24 cellular contexts compared by ENCODE assay signal in the genomic region with DNA sequence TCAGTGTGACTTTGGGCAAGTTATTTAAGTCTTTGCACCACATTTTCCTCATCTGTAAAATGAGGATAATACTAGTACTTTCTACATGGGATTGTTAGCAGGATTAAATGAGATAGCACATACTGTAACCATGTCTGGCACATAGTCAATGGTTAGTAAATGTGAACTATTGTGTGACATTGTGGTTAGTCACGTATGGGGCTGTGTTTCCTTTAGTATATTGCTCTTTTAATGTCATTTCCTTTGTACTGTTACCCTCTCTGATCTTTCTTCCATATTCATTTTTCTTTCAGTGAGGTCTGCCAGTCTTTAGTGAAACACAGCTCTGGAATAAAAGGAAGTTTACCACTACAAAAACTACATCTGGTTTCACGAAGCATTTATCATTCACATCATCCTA. TPM values are rescaled to one million over a fixed set of nuclear protein-coding genes. Genes with fewer than 3 reads are reported as not detected.
DNase-seq lines count a peak whose midpoint lies in the region; ATAC-seq, FAIRE-seq and TF ChIP-seq lines count a peak whose summit lies in the region.
"Had no signal": no experiment of that assay in that cellular context is flagged by ENCODE, and none has a peak within 500 bp of the region (broad histone marks: within the 10 kb centered on the region; RNA-seq: fewer than 3 reads in every experiment).

No MANE protein-coding gene starts in this region.

- no peak for TF ChIP-seq CTCF in adrenal gland (IDR thresholded peaks at IDR 0.05)

- H3K9me3 Mint-ChIP-seq in CD4-positive, alpha-beta memory T cell = peaks cover 0 to 8% (median 0%) of the 10 kb centered on the region in 8 donors
- no peaks in the 10 kb centered on the region for H3K9me3 Mint-ChIP-seq in activated T-helper 17 cell treated with anti-CD3 and anti-CD28 coated beads, Interleukin-2, amount 50 U/mL, for 72 hours
- no peaks in the 10 kb centered on the region for H3K9me3 Mint-ChIP-seq in immature natural killer cell
- H3K9me3 Mint-ChIP-seq: stimulated activated memory B cell treated with anti-CD40 and anti-IgM and Interleukin-4, amounts not matched to agents 10 μg/mL and 1 μg/mL and 100 μg/mL, for 72 hours had no signal

- H3K27me3 ChIP-seq in CD4-positive, alpha-beta memory T cell (ENCODE audit: insufficient read depth, low read length) = no peaks in the 10 kb centered on the region
- H3K27me3 ChIP-seq in small intestine (ENCODE audit: control insufficient read depth in 2 of 2, insufficient read depth in 2 of 2, low read length in 2 of 2) (no peaks in the 10 kb centered on the region), adrenal gland (no peaks in the 10 kb centered on the region)
- H3K27me3 ChIP-seq: brain microvascular endothelial cell, foreskin keratinocyte, ovary, right lobe of liver, tibial artery had no signal

- peaks cover 45 to 49% of the 10 kb centered on the region in 2 donors for H3K36me3 Mint-ChIP-seq in CD4-positive, alpha-beta memory T cell
- peaks cover 81% of the 10 kb centered on the region for H3K36me3 Mint-ChIP-seq in activated T-helper 17 cell treated with anti-CD3 and anti-CD28 coated beads, Interleukin-2, amount 50 U/mL, for 72 hours (ENCODE audit: low read depth)
- H3K36me3 Mint-ChIP-seq in immature natural killer cell = peaks cover 11 to 23% (median 13%) of the 10 kb centered on the region in 3 donors

- intact Hi-C loops in CD4-positive, alpha-beta memory T cell (cut with micrococcal nuclease) = no loop called here
- intact Hi-C loops in adrenal gland (cut with DNase I) = no loop called here

- H3K27ac Mint-ChIP-seq in CD4-positive, alpha-beta memory T cell = peak overlapping the region in 5 of 7 donors; percentile 10 to 78 (median 23)
- H3K27ac Mint-ChIP-seq in activated T-helper 17 cell treated with anti-CD3 and anti-CD28 coated beads, Interleukin-2, amount 50 U/mL, for 72 hours = peak overlapping the region; percentile 43
- H3K27ac Mint-ChIP-seq in immature natural killer cell = peak overlapping the region in 4 of 6 donors; percentile 28 to 85 (median 70)
- H3K27ac Mint-ChIP-seq: stimulated activated memory B cell treated with anti-CD40 and anti-IgM and Interleukin-4, amounts not matched to agents 10 μg/mL and 1 μg/mL and 100 μg/mL, for 72 hours had no signal

- no peak for DNase-seq in CD4-positive, alpha-beta memory T cell
- DNase-seq in H54 (ENCODE audit: insufficient read length, low spot score) (no peak), immature natural killer cell (peak; percentile 5 to 33 (median 22)), small intestine (no peak), adrenal gland (no peak)
- DNase-seq: activated gamma-delta T cell treated with Interleukin-2 at 50 U/mL for 16 hours, brain microvascular endothelial cell, Caco-2, cortex of kidney, foreskin keratinocyte, kidney, mammary epithelial cell, NCI-H1092 treated with DMSO at 0.1 percent for 48 hours, NCI-H2081, NCI-H510A, ovary, right lobe of liver, tibial artery had no signal

- TF ChIP-seq POLR2A in H54 (IDR thresholded peaks at IDR 0.05; ENCODE audit: low read depth, low read length) (no peak), adrenal gland (IDR thresholded peaks at IDR 0.05) (no peak)

- H3K9me3 ChIP-seq in CD4-positive, alpha-beta memory T cell (ENCODE audit: control insufficient read depth in 1 of 2, low read length in 2 of 2) = no peaks in the 10 kb centered on the region
- no peaks in the 10 kb centered on the region for H3K9me3 ChIP-seq in small intestine (ENCODE audit: control insufficient read depth, low read depth)
- no peaks in the 10 kb centered on the region for H3K9me3 ChIP-seq in adrenal gland (replicated peaks in 1 of 3)
- H3K9me3 ChIP-seq: Caco-2, ovary, right lobe of liver, tibial artery had no signal

- WGBS in small intestine, 3 donors = 66 to 88% (median 84%) methylated on average over 2 of the region's 2 CpGs
- 79 to 86% (median 83%) methylated on average over 2 of the region's 2 CpGs for WGBS in adrenal gland, 4 donors

- no peak overlapping the region for H3K27ac ChIP-seq in CD4-positive, alpha-beta memory T cell (ENCODE audit: low read depth, low read length)
- no peak overlapping the region for H3K27ac ChIP-seq in small intestine (ENCODE audit: low read depth in 1 of 2, low read length in 1 of 2)
- no peak overlapping the region for H3K27ac ChIP-seq in adrenal gland
- H3K27ac ChIP-seq: brain microvascular endothelial cell, foreskin keratinocyte, KMS-11, ovary, right lobe of liver, RWPE1, tibial artery had no signal

- peak; percentile 92 for FAIRE-seq in H54 (lab: Jason Lieb, UNC)
- FAIRE-seq in small intestine (lab: Jason Lieb, UNC) = no peak
- FAIRE-seq: kidney, TTC549 had no signal

- peak; percentile 85 for ATAC-seq in activated T-helper 17 cell treated with anti-CD3 and anti-CD28 coated beads, Interleukin-2, amount 50 U/mL, for 72 hours (replicated peaks)
- ATAC-seq in GM21423 (IDR thresholded peaks at IDR 0.05; ENCODE audit: unreplicated experiment) = no peak
- ATAC-seq: right lobe of liver; stimulated activated memory B cell treated with anti-CD40 and anti-IgM and Interleukin-4, amounts not matched to agents 10 μg/mL and 1 μg/mL and 100 μg/mL, for 72 hours had no signal

- no peaks in the 10 kb centered on the region for H3K27me3 Mint-ChIP-seq in CD4-positive, alpha-beta memory T cell
- H3K27me3 Mint-ChIP-seq in activated T-helper 17 cell treated with anti-CD3 and anti-CD28 coated beads, Interleukin-2, amount 50 U/mL, for 72 hours = no peaks in the 10 kb centered on the region
- H3K27me3 Mint-ChIP-seq in immature natural killer cell (ENCODE audit: low read depth in 3 of 3) = no peaks in the 10 kb centered on the region
- H3K27me3 Mint-ChIP-seq: stimulated activated memory B cell treated with anti-CD40 and anti-IgM and Interleukin-4, amounts not matched to agents 10 μg/mL and 1 μg/mL and 100 μg/mL, for 72 hours had no signal

- H3K36me3 ChIP-seq in CD4-positive, alpha-beta memory T cell (ENCODE audit: insufficient read depth, low read length) = peaks cover 20% of the 10 kb centered on the region
- H3K36me3 ChIP-seq in small intestine (ENCODE audit: control insufficient read depth in 2 of 2, insufficient read depth in 2 of 2, low read length in 2 of 2) (peaks cover 2 to 7% of the 10 kb centered on the region in 2 donors), adrenal gland (replicated peaks in 1 of 2) (peaks cover 0 to 18% of the 10 kb centered on the region in 2 donors)
- H3K36me3 ChIP-seq: ovary had no signal

- POLR2A ChIA-PET in CD4-positive, alpha-beta memory T cell (lab: Charles Lee; ENCODE audit: partially characterized antibody) = no interaction called here

- H3K4me3 Mint-ChIP-seq in CD4-positive, alpha-beta memory T cell = peak overlapping the region in 3 of 8 donors; percentile 4 to 45 (median 31)
- peak overlapping the region; percentile 29 for H3K4me3 Mint-ChIP-seq in activated T-helper 17 cell treated with anti-CD3 and anti-CD28 coated beads, Interleukin-2, amount 50 U/mL, for 72 hours
- peak overlapping the region in 4 of 5 donors; percentile 1 to 32 (median 20) for H3K4me3 Mint-ChIP-seq in immature natural killer cell
- H3K4me3 Mint-ChIP-seq: stimulated activated memory B cell treated with anti-CD40 and anti-IgM and Interleukin-4, amounts not matched to agents 10 μg/mL and 1 μg/mL and 100 μg/mL, for 72 hours had no signal

- H3K4me1 ChIP-seq in CD4-positive, alpha-beta memory T cell (ENCODE audit: insufficient read depth, low read length) = peaks cover 16% of the 10 kb centered on the region
- H3K4me1 ChIP-seq in small intestine (ENCODE audit: control insufficient read depth in 2 of 2, insufficient read depth in 1 of 2, low read depth in 1 of 2, low read length in 1 of 2) = no peaks in the 10 kb centered on the region
- H3K4me1 ChIP-seq in adrenal gland (replicated peaks in 1 of 2) = no peaks in the 10 kb centered on the region
- H3K4me1 ChIP-seq: Caco-2 had no signal

- peaks cover 11 to 37% (median 19%) of the 10 kb centered on the region in 4 donors for H3K4me1 Mint-ChIP-seq in CD4-positive, alpha-beta memory T cell
- peaks cover 18% of the 10 kb centered on the region for H3K4me1 Mint-ChIP-seq in activated T-helper 17 cell treated with anti-CD3 and anti-CD28 coated beads, Interleukin-2, amount 50 U/mL, for 72 hours
- peaks cover 37 to 50% of the 10 kb centered on the region in 2 donors for H3K4me1 Mint-ChIP-seq in immature natural killer cell

- H3K4me3 ChIP-seq in CD4-positive, alpha-beta memory T cell (ENCODE audit: low read length in 2 of 2) = peak overlapping the region in 1 of 2 donors; percentile 11
- H3K4me3 ChIP-seq in small intestine (ENCODE audit: low read depth in 1 of 2, low read length in 2 of 2) (no peak overlapping the region), adrenal gland (no peak overlapping the region)
- H3K4me3 ChIP-seq: ovary, right lobe of liver, tibial artery had no signal

- CTCF ChIA-PET in CD4-positive, alpha-beta memory T cell (lab: Charles Lee; ENCODE audit: partially characterized antibody) = no interaction called here

RNA-seq across cellular contexts. Expression of a gene that starts 21.4 kb away (rescaled TPM):
- 10 to 100 TPM; 51.5 to 59.8 TPM for total RNA-seq in CD4-positive, alpha-beta memory T cell
- polyA plus RNA-seq in CD4-positive, alpha-beta memory T cell = 10 to 100 TPM; 19.8 to 28.3 TPM
- 100 to 1,000 TPM in 1 of 2 donors, 10 to 100 TPM in 1; 98.5 to 112 TPM for total RNA-seq in activated T-helper 17 cell treated with anti-CD3 and anti-CD28 coated beads, Interleukin-2, amount 50 U/mL, for 72 hours
- 10 to 100 TPM; 14.5 to 27.3 (median 15.7) TPM for polyA plus RNA-seq in immature natural killer cell
- polyA plus RNA-seq in small intestine = 10 to 100 TPM; 22.3 to 28.6 (median 27.5) TPM
- 100 to 1,000 TPM in 3 of 8 donors, 10 to 100 TPM in 5; 40.6 to 155 (median 54.6) TPM for total RNA-seq in adrenal gland
- polyA plus RNA-seq in adrenal gland = 100 to 1,000 TPM in 1 of 3 donors, 10 to 100 TPM in 2; 13.0 to 194 (median 13.9) TPM

RNA-seq across cellular contexts. Expression of a gene that starts 59.7 kb away (rescaled TPM):
- total RNA-seq in CD4-positive, alpha-beta memory T cell = 1 to 10 TPM; 2.3 to 3.0 TPM
- under 1 TPM in 1 of 2 donors, not detected in 1; 0.25 TPM for polyA plus RNA-seq in CD4-positive, alpha-beta memory T cell
- 1 to 10 TPM; 2.7 to 3.3 TPM for total RNA-seq in activated T-helper 17 cell treated with anti-CD3 and anti-CD28 coated beads, Interleukin-2, amount 50 U/mL, for 72 hours
- polyA plus RNA-seq in immature natural killer cell (1 to 10 TPM in 1 of 3 donors, not detected in 2; 1.9 TPM), small intestine (under 1 TPM in 2 of 3 donors, not detected in 1; 0.22 to 0.24 TPM), adrenal gland (under 1 TPM; 0.32 to 0.62 (median 0.34) TPM)
- total RNA-seq in adrenal gland = 1 to 10 TPM in 1 of 8 donors, under 1 TPM in 6, not detected in 1; 0.14 to 1.6 (median 0.57) TPM
- total RNA-seq: foreskin keratinocyte had no signal
- polyA plus RNA-seq: foreskin keratinocyte had no signal

Comparison
In these comparisons a context has a peak if more than half of its experiments do, and no peak if none do; other contexts are left out.
1. DNase-seq: peak in immature natural killer cell (3 of 3); none in CD4-positive, alpha-beta memory T cell (0 of 5), H54 (single experiment), small intestine (single experiment) and adrenal gland (0 of 7).
2. Peak in every context shown above with its lines, with median percentiles within 50 percentile points of each other: H3K27ac Mint-ChIP-seq.